Comparison of ENCODE assay signal across 8 cellular contexts in genomic region chr6:133973109-133973971, GRCh38. TPM values are rescaled to one million over a fixed set of nuclear protein-coding genes. Genes with fewer than 3 reads are reported as not detected.
DNase-seq lines count a peak whose midpoint lies in the region; ATAC-seq and TF ChIP-seq lines count a peak whose summit lies in the region.

No MANE protein-coding gene starts in this region.

- no peak overlapping the region for H2AFZ ChIP-seq in GM23338
- H2AFZ ChIP-seq in SK-N-SH (ENCODE audit: low read depth), result no peak overlapping the region

- no peak overlapping the region for H3K4me2 ChIP-seq in GM23338
- no peak overlapping the region for H3K4me2 ChIP-seq in SK-N-SH

- H3K27me3 ChIP-seq in GM06990 (replicated peaks; ENCODE audit: control insufficient read depth, insufficient read depth, low read length), result no peaks in the 10 kb centered on the region
- H3K27me3 ChIP-seq in GM23338 (ENCODE audit: insufficient read depth), result no peaks in the 10 kb centered on the region
- H3K27me3 ChIP-seq in SK-N-SH (ENCODE audit: insufficient read depth), result no peaks in the 10 kb centered on the region
- no peaks in the 10 kb centered on the region for H3K27me3 ChIP-seq in neutrophil

- no peaks in the 10 kb centered on the region; the same call in 1 of the 2 replicates for H4K20me1 ChIP-seq in GM23338 (replicated peaks; ENCODE audit: insufficient read depth)
- peaks cover 8% of the 10 kb centered on the region; the same call in 1 of the 2 replicates for H4K20me1 ChIP-seq in SK-N-SH (ENCODE audit: insufficient read depth)

- H3K4me1 ChIP-seq in GM23338 (ENCODE audit: insufficient read depth) (peaks cover 19% of the 10 kb centered on the region), SK-N-SH (ENCODE audit: control insufficient read depth in 1 of 2, insufficient read depth in 2 of 2, low read depth in 1 of 2, low read length in 1 of 2) (peaks cover 6 to 19% of the 10 kb centered on the region in 2 experiments; a peak in 2 of 4 replicates), neutrophil (ENCODE audit: control insufficient read depth in 1 of 2, insufficient read depth in 1 of 2, low read depth in 1 of 2, low read length in 1 of 2) (no peaks in the 10 kb centered on the region)

- peak; percentile 67 for TF ChIP-seq CTCF in GM06990 (IDR thresholded peaks at IDR 0.05; ENCODE audit: insufficient read depth, low read length, poor library complexity, severe bottlenecking)
- TF ChIP-seq CTCF in GM23338 (conservative IDR thresholded peaks at IDR 0.05; ENCODE audit: low read depth in 2 of 2), result peak; percentile 67 to 90
- TF ChIP-seq CTCF in SK-N-SH (IDR thresholded peaks at IDR 0.05), result peak; percentile 85
- TF ChIP-seq CTCF in neutrophil (IDR thresholded peaks at IDR 0.05), result peak; percentile 61

- H3K4me3 ChIP-seq in GM06990 (replicated peaks; ENCODE audit: low read depth, low read length) (no peak overlapping the region), GM23338 (no peak overlapping the region), SK-N-SH (ENCODE audit: low read depth in 2 of 2, low read length in 1 of 2) (no peak overlapping the region), neutrophil (ENCODE audit: low read depth in 1 of 2, low read length in 1 of 2) (no peak overlapping the region)

- no peak for TF ChIP-seq POLR2A in erythroblast (IDR thresholded peaks at IDR 0.05; ENCODE audit: low read length)

- H3K36me3 Mint-ChIP-seq in GM23338 (ENCODE audit: low read depth), result no peaks in the 10 kb centered on the region

- CTCF ChIA-PET in SK-N-SH (lab: Yijun Ruan, JAX), result interaction anchor here (0.7 to 3.8 kb wide), 44 partner anchors 8 to 134 kb away, joined by 3 to 62 read pairs (median 6); partner anchors contain the start of genes SLC2A12 and TBPL1

- H3K27me3 Mint-ChIP-seq in GM23338 (ENCODE audit: insufficient read depth, low read depth, poor library complexity), result no peaks in the 10 kb centered on the region

- TF ChIP-seq EP300 in SK-N-SH (IDR thresholded peaks at IDR 0.05; ENCODE audit: borderline replicate concordance in 1 of 2, low read depth in 1 of 2, low read length in 1 of 2), result no peak

- peaks cover 41% of the 10 kb centered on the region for H3K4me1 Mint-ChIP-seq in GM23338

- H3K9me3 Mint-ChIP-seq in GM23338, result no peaks in the 10 kb centered on the region

- no peak overlapping the region for H3K27ac Mint-ChIP-seq in GM23338

- H3K27ac ChIP-seq in GM23338 (ENCODE audit: low read depth) (0 out of 2 replicates have a peak overlapping the region, but pooled peaks have one; percentile 0), SK-N-SH (ENCODE audit: low read depth in 2 of 2, low read length in 1 of 2) (peak overlapping the region in 1 of 2 experiments; percentile 1; a peak in 1 of 4 replicates), neutrophil (no peak overlapping the region)

- H3K36me3 ChIP-seq in GM06990 (ENCODE audit: control insufficient read depth, insufficient read depth, low read length) (no peaks in the 10 kb centered on the region; the same call in 1 of the 2 replicates), GM23338 (ENCODE audit: insufficient read depth) (no peaks in the 10 kb centered on the region), SK-N-SH (replicated peaks in 1 of 2; ENCODE audit: control insufficient read depth in 1 of 2, insufficient read depth in 2 of 2, low read length in 1 of 2) (no peaks in the 10 kb centered on the region), neutrophil (no peaks in the 10 kb centered on the region)

- DNase-seq in GM06990 (ENCODE audit: extremely low read depth, insufficient read length) (no peak), GM23338 (ENCODE audit: low spot score) (peak; percentile 72), MV-4-11 (lab: John Stamatoyannopoulos, UW) (peak; percentile 49), SK-N-SH (peak; percentile 47), erythroblast (lab: John Stamatoyannopoulos, UW) (peak; percentile 76 to 79), NCI-H187 treated with DMSO at 0.1 percent for 48 hours (lab: John Stamatoyannopoulos, UW) (no peak), occipital lobe (lab: John Stamatoyannopoulos, UW) (no peak)

- POLR2A ChIA-PET in SK-N-SH (lab: Yijun Ruan, JAX), result interaction anchor here (1.9 kb wide), 1 partner anchor 20 kb away, joined by 6 read pairs; the partner anchor contains the start of gene TBPL1

- H3K9me3 ChIP-seq in SK-N-SH (no peaks in the 10 kb centered on the region), neutrophil (no peaks in the 10 kb centered on the region)

- no peak overlapping the region for H3K4me3 Mint-ChIP-seq in GM23338

- 2% methylated on average over 4 of the region's 4 CpGs for WGBS in SK-N-SH (ENCODE audit: low lambda C conversion rate)

- H3K9me2 ChIP-seq in GM23338 (ENCODE audit: insufficient read depth), result no peaks in the 10 kb centered on the region
- no peaks in the 10 kb centered on the region for H3K9me2 ChIP-seq in SK-N-SH

- H3K9ac ChIP-seq in SK-N-SH, result no peak overlapping the region

- peak; percentile 74 for TF ChIP-seq RAD21 in SK-N-SH (IDR thresholded peaks at IDR 0.05; ENCODE audit: low read length)

- H3F3A ChIP-seq in GM23338 (replicated peaks; ENCODE audit: low read depth) (no peaks in the 10 kb centered on the region), SK-N-SH (replicated peaks; ENCODE audit: insufficient read depth) (peaks cover 9% of the 10 kb centered on the region)

- H3K79me2 ChIP-seq in GM23338 (replicated peaks; ENCODE audit: insufficient read depth), result peaks cover 98% of the 10 kb centered on the region
- H3K79me2 ChIP-seq in SK-N-SH (ENCODE audit: insufficient read depth), result peaks cover 46% of the 10 kb centered on the region; the same call in 1 of the 2 replicates

- peak; percentile 41; the same call in 2 of the 3 replicates for ATAC-seq in GM23338

TF ChIP-seq in GM23338, 12 proteins besides CTCF, POLR2A, EP300 and RAD21:
- TF ChIP-seq ZNF114 (CRISPR knock-in tag; IDR thresholded peaks at IDR 0.05) (0 out of 2 replicates have a peak, but pooled peaks have one; percentile 7), STAT1 (IDR thresholded peaks at IDR 0.05; ENCODE audit: unreplicated experiment) (no peak)

TF ChIP-seq in SK-N-SH, 30 proteins besides CTCF, POLR2A, EP300 and RAD21:
- no peak for TF ChIP-seq USF1 (IDR thresholded peaks at IDR 0.05; ENCODE audit: borderline replicate concordance, low read depth)
- peak; percentile 56 for TF ChIP-seq SMC3 (IDR thresholded peaks at IDR 0.05; ENCODE audit: low read depth, low read length)
TF ChIP-seq in SK-N-SH: peak in this region for 1.

RNA-seq across cellular contexts. Expression of gene TBPL1, which starts 20.3 kb away (rescaled TPM):
- 72.9 and 94.9 TPM in 2 replicates for total RNA-seq in GM23338 (2014; rRNA removed; shearing (Covaris generic))
- 139 and 144 TPM in 2 replicates for polyA plus RNA-seq in GM23338 (2016; fragmentation: Nextera tagmentation; extraction: Ambion mirVana)
- polyA plus RNA-seq in SK-N-SH (2012; rRNA removed), result 16.3 and 22.4 TPM in 2 replicates
- 26.6 and 37.5 TPM in 2 replicates for polyA plus RNA-seq in SK-N-SH (2012; cell fraction: cytosol; rRNA removed)
- polyA plus RNA-seq in SK-N-SH (2012; cell fraction: nucleus; rRNA removed), result 7.1 and 15.6 TPM in 2 replicates
- total RNA-seq in occipital lobe, result 41.0 TPM

Comparison
In these comparisons a context has a peak if more than half of its experiments do, and no peak if none do; other contexts are left out.
1. DNase-seq: peak in GM23338 (single experiment), MV-4-11 (single experiment), SK-N-SH (single experiment) and erythroblast (2 of 2); none in GM06990 (single experiment), NCI-H187 treated with DMSO at 0.1 percent for 48 hours (single experiment) and occipital lobe (single experiment).
2. Peak in every context shown above with its lines, with median percentiles within 50 percentile points of each other: CTCF ChIP-seq.